In genomic region chr20:19347943-19348456, GRCh38 we compare ENCODE assay signal across 11 cellular contexts.
DNase-seq lines count a peak whose midpoint lies in the region; ATAC-seq, FAIRE-seq and TF ChIP-seq lines count a peak whose summit lies in the region.
"Had no signal": no experiment of that assay in that cellular context is flagged by ENCODE, and none has a peak within 500 bp of the region (broad histone marks: within the 10 kb centered on the region; RNA-seq: fewer than 3 reads in every experiment).

No MANE protein-coding gene starts in this region.

- peak overlapping the region; percentile 77 for H3K4me3 Mint-ChIP-seq in memory B cell
- H3K4me3 Mint-ChIP-seq: H9; T-helper 2 cell treated with Interferon-gamma antibody and Interleukin-4, amounts not matched to agents 5 μg/mL and 100 μg/mL, for 36 hours had no signal

- ATAC-seq in GM18858 (IDR thresholded peaks at IDR 0.05; ENCODE audit: unreplicated experiment) (peak; percentile 80), GM21515 (IDR thresholded peaks at IDR 0.05; ENCODE audit: unreplicated experiment) (peak; percentile 54), HG03354 (IDR thresholded peaks at IDR 0.05; ENCODE audit: poor library complexity, severe bottlenecking, unreplicated experiment) (peak; percentile 53), memory B cell (ENCODE audit: low read depth) (peak; percentile 42), HepG2 (no peak; the same call in 2 of the 3 replicates)

- H3K27me3 Mint-ChIP-seq in memory B cell: peaks cover 8% of the 10 kb centered on the region

- no peak overlapping the region for H3K4me3 ChIP-seq in HepG2 (replicated peaks in 1 of 3; ENCODE audit: insufficient read depth in 1 of 3, low read depth in 2 of 3, low read length in 3 of 3)

- TF ChIP-seq EP300 in HepG2 (IDR thresholded peaks at IDR 0.05; ENCODE audit: low read depth in 2 of 2, low read length in 2 of 2) (no peak), HepG2 (CRISPR knock-in tag; IDR thresholded peaks at IDR 0.05; ENCODE audit: borderline replicate concordance) (no peak)

- TF ChIP-seq CTCF in HepG2 (CRISPR knock-in tag; IDR thresholded peaks at IDR 0.05): no peak

- no peak overlapping the region for H3K27ac ChIP-seq in HepG2 (ENCODE audit: extremely low read length, insufficient read depth, low read length)

- H3K9me3 ChIP-seq in HepG2 (ENCODE audit: low read length): no peaks in the 10 kb centered on the region

- DNase-seq in memory B cell (ENCODE audit: low spot score in 2 of 2) (no peak), dermis blood vessel endothelial cell (no peak), inferior parietal cortex (ENCODE audit: extremely low spot score) (no peak), NCI-H2196 (lab: John Stamatoyannopoulos, UW; ENCODE audit: unreplicated experiment) (no peak), HepG2 (ENCODE audit: low spot score) (no peak)
- DNase-seq: H9 had no signal

- WGBS in HepG2 (ENCODE audit: low lambda C conversion rate): 30% methylated on average over 11 of the region's 11 CpGs

- no peak for TF ChIP-seq POLR2A in HepG2 (IDR thresholded peaks at IDR 0.05; ENCODE audit: insufficient read depth in 1 of 2, low read depth in 2 of 2, low read length in 2 of 2)

- no peaks in the 10 kb centered on the region for H4K20me1 ChIP-seq in HepG2 (ENCODE audit: insufficient read depth, low read length)

- POLR2A ChIA-PET in HepG2 (lab: Yijun Ruan, JAX): interaction anchor here (0.6 kb wide), 2 partner anchors 539 to 924 kb away, joined by 3 read pairs; no protein-coding TSS in a partner anchor

- no peaks in the 10 kb centered on the region for H3K79me2 ChIP-seq in HepG2 (ENCODE audit: insufficient read depth, low read length)

- CTCF ChIA-PET in HepG2 (lab: Yijun Ruan, JAX; ENCODE audit: low intra/inter-chr PET ratio, low total read pairs): no interaction called here

- no peak for TF ChIP-seq RAD21 in HepG2 (CRISPR knock-in tag; IDR thresholded peaks at IDR 0.05)

- no peaks in the 10 kb centered on the region for H3K36me3 Mint-ChIP-seq in memory B cell

- in situ Hi-C loops in HepG2 (cut with HindIII; ENCODE audit: extremely low pct_ligation_motif_present, low pct_unique_long_range_greater_than_20kb): no loop called here

- H3K4me1 Mint-ChIP-seq in memory B cell: peaks cover 11% of the 10 kb centered on the region
- H3K4me1 Mint-ChIP-seq: H9 had no signal

- no peaks in the 10 kb centered on the region for H3K36me3 ChIP-seq in HepG2 (replicated peaks in 1 of 2; ENCODE audit: control insufficient read depth in 1 of 2, insufficient read depth in 2 of 2, low read length in 2 of 2)

- no peak overlapping the region for H3K27ac Mint-ChIP-seq in memory B cell
- H3K27ac Mint-ChIP-seq: H9; T-helper 2 cell treated with Interferon-gamma antibody and Interleukin-4, amounts not matched to agents 5 μg/mL and 100 μg/mL, for 36 hours had no signal

- H2AFZ ChIP-seq in HepG2 (ENCODE audit: low read length): no peak overlapping the region

- FAIRE-seq in HepG2 (lab: Jason Lieb, UNC): no peak
- FAIRE-seq: keratinocyte had no signal

- no peak overlapping the region for H3K9ac ChIP-seq in HepG2 (ENCODE audit: insufficient read depth, low read depth, low read length)

- H3K27me3 ChIP-seq in HepG2 (ENCODE audit: control insufficient read depth in 1 of 2, insufficient read depth in 2 of 2, low read length in 2 of 2): 0 out of 5 replicates have a peak, but pooled peaks cover 0 to 7% of the 10 kb centered on the region in 2 experiments

- intact Hi-C loops in HepG2 (cut with micrococcal nuclease; ENCODE audit: unreplicated experiment): no loop called here

- no peaks in the 10 kb centered on the region for H3K4me1 ChIP-seq in HepG2 (ENCODE audit: insufficient read depth, low read length)

- no TSS peak for BruUV-seq in HepG2 (replicated peaks; lab: Mats Ljungman, UMichigan)

- H3K9me3 Mint-ChIP-seq in memory B cell: peaks cover 2% of the 10 kb centered on the region
- H3K9me3 Mint-ChIP-seq: H9; T-helper 2 cell treated with Interferon-gamma antibody and Interleukin-4, amounts not matched to agents 5 μg/mL and 100 μg/mL, for 36 hours had no signal

- H3K4me2 ChIP-seq in HepG2 (ENCODE audit: low read depth, low read length): no peak overlapping the region

TF ChIP-seq in HepG2, 621 proteins besides CTCF, POLR2A, EP300 and RAD21:
- TF ChIP-seq NFKB2 (CRISPR knock-in tag; IDR thresholded peaks at IDR 0.05; ENCODE audit: borderline replicate concordance): no peak
- TF ChIP-seq ZNF354B (CRISPR knock-in tag; IDR thresholded peaks at IDR 0.05): no peak
TF ChIP-seq in HepG2: peak in this region for 0.
